14 cellular contexts compared by ENCODE assay signal in genomic region chr12:117876492-117876816, GRCh38.
DNase-seq lines count a peak whose midpoint lies in the region; FAIRE-seq and TF ChIP-seq lines count a peak whose summit lies in the region.
"Had no signal": no experiment of that assay in that cellular context is flagged by ENCODE, and none has a peak within 500 bp of the region (broad histone marks: within the 10 kb centered on the region; RNA-seq: fewer than 3 reads in every experiment).

No MANE protein-coding gene starts in this region.

- H3K9me3 Mint-ChIP-seq in astrocyte (ENCODE audit: unreplicated experiment) = no peaks in the 10 kb centered on the region

- H2BK15ac ChIP-seq in neuronal stem cell (ENCODE audit: low read length) = no peak overlapping the region

- H3K27me3 Mint-ChIP-seq in astrocyte (ENCODE audit: low read depth, unreplicated experiment) = peaks cover 8% of the 10 kb centered on the region

- no peaks in the 10 kb centered on the region for H3K79me2 ChIP-seq in astrocyte (ENCODE audit: insufficient read depth, low read length)

- no peak for DNase-seq in astrocyte (ENCODE audit: low read depth)
- no peak for DNase-seq in neuronal stem cell (ENCODE audit: low spot score)
- DNase-seq in HUDEP-2 (lab: John Stamatoyannopoulos, UW; ENCODE audit: unreplicated experiment in 76 of 76) = no peak
- no peak for DNase-seq in activated CD8-positive, alpha-beta memory T cell treated with anti-CD3 and anti-CD28 coated beads, Interleukin-2, amount 50 U/mL, for 4 hours
- no peak for DNase-seq in NCI-H2029 treated with DMSO at 0.1 percent for 48 hours (lab: John Stamatoyannopoulos, UW)
- DNase-seq in central memory CD4-positive, alpha-beta T cell = no peak
- DNase-seq: DMS 273 treated with DMSO at 0.1 percent for 48 hours, MV-4-11, NCI-H446 had no signal

- H3K4me1 ChIP-seq in HUES48 (ENCODE audit: control insufficient read depth, insufficient read depth, low read length) = peaks cover 9% of the 10 kb centered on the region
- peaks cover 4% of the 10 kb centered on the region for H3K4me1 ChIP-seq in astrocyte (ENCODE audit: insufficient read depth, low read length)
- peaks cover 11% of the 10 kb centered on the region for H3K4me1 ChIP-seq in iPS-18a (ENCODE audit: control insufficient read depth, low read depth, low read length)
- H3K4me1 ChIP-seq in neuronal stem cell (ENCODE audit: control insufficient read depth in 2 of 2, insufficient read depth in 1 of 2, low read depth in 1 of 2, low read length in 2 of 2) = peaks cover 5 to 8% of the 10 kb centered on the region in 2 donors
- H3K4me1 ChIP-seq: BE2C had no signal

- no peaks in the 10 kb centered on the region for H4K20me1 ChIP-seq in astrocyte (ENCODE audit: insufficient read depth, low read length)

- H3K18ac ChIP-seq in neuronal stem cell (ENCODE audit: low read length) = no peak overlapping the region

- no peak overlapping the region for H3K4ac ChIP-seq in neuronal stem cell (ENCODE audit: low read length)

- no peak overlapping the region for H3K4me3 Mint-ChIP-seq in astrocyte (ENCODE audit: unreplicated experiment)

- no peak overlapping the region for H3K23ac ChIP-seq in neuronal stem cell (ENCODE audit: low read depth, low read length, poor library complexity)

- H4K8ac ChIP-seq in neuronal stem cell (ENCODE audit: low read depth, low read length) = no peak overlapping the region

- H3K79me1 ChIP-seq in neuronal stem cell (ENCODE audit: low read depth, low read length) = no peaks in the 10 kb centered on the region

- no CpG with 5 or more reads among the region's 2 CpGs for WGBS in neuronal stem cell (ENCODE audit: extremely low coverage in 2 of 2, insufficient read length in 2 of 2, insufficient replicate concordance in 1 of 2), 2 donors

- no peaks in the 10 kb centered on the region for H3K4me1 Mint-ChIP-seq in astrocyte (ENCODE audit: low read depth, unreplicated experiment)

- H3K27ac ChIP-seq in HUES48 (ENCODE audit: low read depth, low read length) = no peak overlapping the region
- no peak overlapping the region for H3K27ac ChIP-seq in astrocyte (ENCODE audit: low read depth, low read length)
- H3K27ac ChIP-seq in iPS-18a (ENCODE audit: low read length) = no peak overlapping the region
- no peak overlapping the region for H3K27ac ChIP-seq in neuronal stem cell (replicated peaks; ENCODE audit: low read length)

- H3K4me2 ChIP-seq in astrocyte (ENCODE audit: low read length) (peak overlapping the region; percentile 73), neuronal stem cell (ENCODE audit: insufficient read depth, low read length, poor library complexity, severe bottlenecking) (peak overlapping the region; percentile 35)
- H3K4me2 ChIP-seq: SK-N-SH had no signal

- H4K91ac ChIP-seq in neuronal stem cell (ENCODE audit: low read depth, low read length, poor library complexity) = no peak overlapping the region

- peak overlapping the region; percentile 47 for H2AFZ ChIP-seq in astrocyte (ENCODE audit: low read depth, low read length)
- H2AFZ ChIP-seq in neuronal stem cell (ENCODE audit: low read length) = peak overlapping the region; percentile 79

- no peak overlapping the region for H2AK5ac ChIP-seq in neuronal stem cell (ENCODE audit: low read depth, low read length)

- H3K27me3 ChIP-seq in HUES48 (ENCODE audit: control insufficient read depth, insufficient read depth, low read length) (no peaks in the 10 kb centered on the region), astrocyte (ENCODE audit: insufficient read depth, low read length) (peaks cover 9% of the 10 kb centered on the region), iPS-18a (ENCODE audit: control insufficient read depth, insufficient read depth, low read length) (peaks cover 5% of the 10 kb centered on the region), neuronal stem cell (ENCODE audit: control insufficient read depth in 3 of 3, insufficient read depth in 3 of 3, low read depth in 1 of 3, low read length in 3 of 3) (no peaks in the 10 kb centered on the region)

- no peak overlapping the region for H2BK12ac ChIP-seq in neuronal stem cell (ENCODE audit: low read length)

- no peaks in the 10 kb centered on the region for H3K9me3 ChIP-seq in HUES48 (ENCODE audit: control insufficient read depth, insufficient read depth, low read length)
- H3K9me3 ChIP-seq in astrocyte (ENCODE audit: insufficient read depth, low read depth, low read length) = no peaks in the 10 kb centered on the region
- no peaks in the 10 kb centered on the region for H3K9me3 ChIP-seq in iPS-18a (ENCODE audit: control insufficient read depth, low read depth, low read length)
- H3K9me3 ChIP-seq in neuronal stem cell (replicated peaks in 1 of 2; ENCODE audit: control insufficient read depth in 2 of 2, insufficient read depth in 1 of 2, low read depth in 1 of 2, low read length in 2 of 2) = no peaks in the 10 kb centered on the region
- H3K9me3 ChIP-seq: BE2C, SK-N-SH had no signal

- H3K14ac ChIP-seq in neuronal stem cell (ENCODE audit: low read length) = no peak overlapping the region

- TF ChIP-seq CTCF in astrocyte (IDR thresholded peaks at IDR 0.05; ENCODE audit: insufficient read depth, low read depth, low read length) = no peak

- H3K36me3 ChIP-seq in HUES48 (ENCODE audit: control insufficient read depth, insufficient read depth, low read length) (no peaks in the 10 kb centered on the region), astrocyte (ENCODE audit: insufficient read depth, low read length) (no peaks in the 10 kb centered on the region), iPS-18a (ENCODE audit: control insufficient read depth, low read depth, low read length) (no peaks in the 10 kb centered on the region), neuronal stem cell (replicated peaks in 1 of 2; ENCODE audit: control insufficient read depth in 2 of 2, insufficient read depth in 2 of 2, low read length in 2 of 2) (no peaks in the 10 kb centered on the region)
- H3K36me3 ChIP-seq: BE2C had no signal

- FAIRE-seq in astrocyte (lab: Jason Lieb, UNC) = no peak
- FAIRE-seq: H54 had no signal

- H3K9ac ChIP-seq in HUES48 (ENCODE audit: low read depth, low read length) = no peak overlapping the region
- peak overlapping the region; percentile 50 for H3K9ac ChIP-seq in astrocyte (ENCODE audit: low read length)
- H3K9ac ChIP-seq in iPS-18a (ENCODE audit: low read length) = peak overlapping the region; percentile 51
- no peak overlapping the region for H3K9ac ChIP-seq in neuronal stem cell (ENCODE audit: low read depth, low read length, poor library complexity)
- H3K9ac ChIP-seq: SK-N-SH had no signal

- H2BK120ac ChIP-seq in neuronal stem cell (ENCODE audit: low read depth, low read length) = no peak overlapping the region

- H2BK5ac ChIP-seq in neuronal stem cell (ENCODE audit: low read length) = no peak overlapping the region

- no peak overlapping the region for H3K27ac Mint-ChIP-seq in astrocyte (ENCODE audit: unreplicated experiment)

- no peaks in the 10 kb centered on the region for H3K36me3 Mint-ChIP-seq in astrocyte (ENCODE audit: low read depth, unreplicated experiment)

- H3K4me3 ChIP-seq in HUES48 (ENCODE audit: low read depth, low read length) (peak overlapping the region; percentile 35), astrocyte (ENCODE audit: insufficient read depth, low read depth, low read length) (no peak overlapping the region), iPS-18a (ENCODE audit: low read length) (peak overlapping the region; percentile 44), neuronal stem cell (ENCODE audit: low read length in 2 of 2) (no peak overlapping the region)

Comparison
In these comparisons a context has a peak if more than half of its experiments do, and no peak if none do; other contexts are left out.
1. H3K4me3 ChIP-seq: peak in HUES48 (single experiment) and iPS-18a (single experiment); none in astrocyte (single experiment) and neuronal stem cell (0 of 2).
2. H3K9ac ChIP-seq: peak in astrocyte (single experiment) and iPS-18a (single experiment); none in HUES48 (single experiment) and neuronal stem cell (single experiment).